Comparison of ENCODE assay signal across 15 cellular contexts in genomic region chr2:168802825-168803726, GRCh38. TPM values are rescaled to one million over a fixed set of nuclear protein-coding genes. Genes with fewer than 3 reads are reported as not detected.
DNase-seq lines count a peak whose midpoint lies in the region; ATAC-seq, FAIRE-seq and TF ChIP-seq lines count a peak whose summit lies in the region.
"Had no signal": no experiment of that assay in that cellular context is flagged by ENCODE, and none has a peak within 500 bp of the region (broad histone marks: within the 10 kb centered on the region; RNA-seq: fewer than 3 reads in every experiment).

No MANE protein-coding gene starts in this region.

- peaks cover 13% of the 10 kb centered on the region for H3K4me1 ChIP-seq in A549
- H3K4me1 ChIP-seq in prostate gland (replicated peaks) = no peaks in the 10 kb centered on the region

- H3K27me3 ChIP-seq in MG63 (no peaks in the 10 kb centered on the region), prostate gland (replicated peaks; ENCODE audit: insufficient read depth) (no peaks in the 10 kb centered on the region)

- no peak for TF ChIP-seq RAD21 in A549 (conservative IDR thresholded peaks at IDR 0.05 in 1 of 2, IDR thresholded peaks at IDR 0.05 in 1 of 2)

- POLR2A ChIA-PET in A549 (lab: Yijun Ruan, JAX) = no interaction called here

- H3K4me3 ChIP-seq in A549 (peak overlapping the region; percentile 30), MG63 (peak overlapping the region; percentile 14; the same call in 1 of the 2 replicates), prostate gland (peak overlapping the region; percentile 9 to 28)

- WGBS in A549 (ENCODE audit: missing lambda C conversion rate) = 65% methylated on average over 5 of the region's 5 CpGs
- 52% methylated on average over 5 of the region's 5 CpGs for WGBS in prostate gland

- ATAC-seq in A549 (peak in 1 of 2 experiments; percentile 9; a peak in 1 of 6 replicates), left ventricle myocardium superior (peak; percentile 20)
- ATAC-seq: natural killer cell treated with Interleukin-12 subunit alpha and Interleukin-12 subunit beta and Interleukin-15 and Interleukin-18, amount 100 ng/mL, for 72 hours had no signal

- intact Hi-C loops in left ventricle myocardium superior (cut with micrococcal nuclease) = no loop called here
- intact Hi-C loops in prostate gland (cut with DNase I) = no loop called here

- DNase-seq in A549 (ENCODE audit: low read depth in 1 of 2, low spot score in 1 of 2) (no peak), MG63 (no peak), left ventricle myocardium superior (no peak), prostate gland (ENCODE audit: low spot score) (no peak), substantia nigra (lab: John Stamatoyannopoulos, UW) (no peak), NCI-H82 treated with DMSO at 0.1 percent for 48 hours (lab: John Stamatoyannopoulos, UW; ENCODE audit: unreplicated experiment) (no peak), pons (ENCODE audit: low spot score) (no peak)
- no peak for DNase-seq in activated T-cell treated with anti-CD3 and anti-CD28 coated beads, Interleukin-2, amount 50 U/mL, for 48 hours
- DNase-seq: activated T-cell treated with anti-CD3 and anti-CD28 coated beads for 4 hours, GOT3, NCI-H1092 treated with DMSO at 0.1 percent for 48 hours, NCI-H69, WERI-Rb-1 had no signal

- TF ChIP-seq CTCF in A549 (IDR thresholded peaks at IDR 0.05) (no peak), prostate gland (IDR thresholded peaks at IDR 0.05) (no peak)

- no peak for FAIRE-seq in A549 (lab: Jason Lieb, UNC)

- H3K27ac ChIP-seq in A549 (peak overlapping the region; percentile 51 to 60), prostate gland (peak overlapping the region; percentile 0 to 33), substantia nigra (ENCODE audit: low read depth, low read length, poor library complexity, severe bottlenecking) (no peak overlapping the region)
- H3K27ac ChIP-seq: WERI-Rb-1 had no signal

- TF ChIP-seq EP300 in A549 (IDR thresholded peaks at IDR 0.05) = no peak

- H3K4me2 ChIP-seq in A549 = peak overlapping the region; percentile 65

- H3K36me3 ChIP-seq in MG63 (no peaks in the 10 kb centered on the region), prostate gland (no peaks in the 10 kb centered on the region)
- H3K36me3 ChIP-seq: WERI-Rb-1 had no signal

- no peaks in the 10 kb centered on the region for H3K9me3 ChIP-seq in A549
- H3K9me3 ChIP-seq in MG63 = no peaks in the 10 kb centered on the region
- H3K9me3 ChIP-seq in prostate gland = no peaks in the 10 kb centered on the region

- no peak for TF ChIP-seq POLR2A in A549 (IDR thresholded peaks at IDR 0.05; ENCODE audit: low read length)
- TF ChIP-seq POLR2A in prostate gland (IDR thresholded peaks at IDR 0.05) = no peak

- CTCF ChIA-PET in A549 (lab: Yijun Ruan, JAX) = no interaction called here

TF ChIP-seq in A549, 52 proteins besides CTCF, POLR2A, EP300 and RAD21:
- TF ChIP-seq EHF (CRISPR knock-in tag; IDR thresholded peaks at IDR 0.05) (no peak), REST (IDR thresholded peaks at IDR 0.05) (no peak), SREBF2 (IDR thresholded peaks at IDR 0.05) (no peak), ESRRA (IDR thresholded peaks at IDR 0.05; ENCODE audit: borderline replicate concordance, low read length) (no peak), RNF2 (IDR thresholded peaks at IDR 0.05; ENCODE audit: borderline replicate concordance, low read depth) (no peak), HOXB5 (CRISPR knock-in tag; IDR thresholded peaks at IDR 0.05) (no peak), JUN (IDR thresholded peaks at IDR 0.05) (no peak), SMC3 (IDR thresholded peaks at IDR 0.05) (no peak), CEBPB (IDR thresholded peaks at IDR 0.05) (no peak), CBX8 (IDR thresholded peaks at IDR 0.05) (no peak), ZSCAN20 (CRISPR knock-in tag; IDR thresholded peaks at IDR 0.05) (no peak), KDM5A (IDR thresholded peaks at IDR 0.05) (no peak), CHD4 (IDR thresholded peaks at IDR 0.05; ENCODE audit: borderline replicate concordance) (no peak)
- TF ChIP-seq, protein P1, sequence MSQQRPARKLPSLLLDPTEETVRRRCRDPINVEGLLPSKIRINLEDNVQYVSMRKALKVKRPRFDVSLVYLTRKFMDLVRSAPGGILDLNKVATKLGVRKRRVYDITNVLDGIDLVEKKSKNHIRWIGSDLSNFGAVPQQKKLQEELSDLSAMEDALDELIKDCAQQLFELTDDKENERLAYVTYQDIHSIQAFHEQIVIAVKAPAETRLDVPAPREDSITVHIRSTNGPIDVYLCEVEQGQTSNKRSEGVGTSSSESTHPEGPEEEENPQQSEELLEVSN (IDR thresholded peaks at IDR 0.05; ENCODE audit: borderline replicate concordance, low read depth) = no peak

RNA-seq across cellular contexts. Expression of gene NOSTRIN, which starts 0.6 kb away (rescaled TPM):
- 9.7 and 11.7 TPM in 2 replicates for polyA plus RNA-seq in A549 (2011; rRNA removed)
- 0.29 and 0.36 TPM in 2 replicates for polyA plus RNA-seq in A549 (2012; cell fraction: cytosol; rRNA removed)
- 0.28 and 0.54 TPM in 2 replicates for polyA plus RNA-seq in A549 (2012; cell fraction: nucleus; rRNA removed)
- polyA plus RNA-seq in A549 (2017; fragmentation: RNase III; extraction: RNeasy Plus Mini Kit Qiagen cat#74134 plus additional on column Dnase treatment) = 1.9 to 2.8 TPM (median 2.5 TPM) in 3 replicates
- 11.2 and 14.7 TPM in 2 replicates for polyA minus RNA-seq in A549 (2011; rRNA and poly(A)+ RNA removed)
- 0.23 and 0.35 TPM in 2 replicates for total RNA-seq in MG63 (2014; rRNA removed; shearing (Covaris generic); ENCODE audit: low replicate concordance)
- total RNA-seq in left ventricle myocardium superior = 11.5 TPM
- 10 to 100 TPM; 14.9 to 56.1 TPM for total RNA-seq in prostate gland
- total RNA-seq: natural killer cell treated with Interleukin-12 subunit alpha and Interleukin-12 subunit beta and Interleukin-15 and Interleukin-18, amount 100 ng/mL, for 72 hours had no signal
- polyA plus RNA-seq: BJ had no signal
